In the genomic region with DNA sequence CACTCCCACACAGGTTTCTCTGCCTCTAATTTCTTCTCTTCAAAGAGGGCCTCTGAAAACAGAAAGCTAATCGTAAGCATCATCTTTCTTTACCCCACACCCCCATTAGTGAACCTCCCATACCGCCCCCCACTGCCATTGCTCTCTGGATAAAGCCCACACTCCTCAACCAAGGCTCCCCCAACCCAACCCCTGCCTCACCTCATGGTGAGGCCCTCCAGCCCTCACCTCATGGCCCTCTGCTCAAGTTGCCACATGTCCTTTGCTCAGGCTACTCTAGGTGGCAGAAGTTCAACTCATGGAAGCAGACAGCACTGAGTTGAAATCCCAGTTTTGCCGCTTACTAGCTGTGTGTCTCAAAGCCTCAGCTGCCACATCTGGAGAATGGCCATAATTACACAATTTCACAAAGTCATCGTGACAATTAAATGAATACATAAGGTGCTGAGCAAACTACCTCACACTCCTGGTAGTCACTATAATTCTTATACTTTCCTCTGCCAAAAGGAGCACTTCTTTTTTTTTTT, we compare ENCODE assay signal across 14 cellular contexts. TPM values are rescaled to one million over a fixed set of nuclear protein-coding genes. Genes with fewer than 3 reads are reported as not detected.
DNase-seq lines count a peak whose midpoint lies in the region; TF ChIP-seq lines count a peak whose summit lies in the region.
"Had no signal": no experiment of that assay in that cellular context is flagged by ENCODE, and none has a peak within 500 bp of the region (broad histone marks: within the 10 kb centered on the region; RNA-seq: fewer than 3 reads in every experiment).

No MANE protein-coding gene starts in this region.

- H3K9me3 Mint-ChIP-seq in activated CD4-positive, alpha-beta T cell treated with anti-CD3 and anti-CD28 coated beads, Interleukin-2, amount 10 ng/mL, durations not matched to agents 24 days and 14 days, result no peaks in the 10 kb centered on the region

- POLR2A ChIA-PET in PC-9 (lab: Charles Lee; ENCODE audit: unreplicated experiment), result no interaction called here

- no peaks in the 10 kb centered on the region for H3K36me3 ChIP-seq in OCI-LY1 (ENCODE audit: insufficient read depth, low read length)
- H3K36me3 ChIP-seq in PC-9 (ENCODE audit: low read depth), result no peaks in the 10 kb centered on the region

- H3K9me3 ChIP-seq in OCI-LY1 (ENCODE audit: low read length) (no peaks in the 10 kb centered on the region), PC-9 (ENCODE audit: insufficient read depth, low read depth) (no peaks in the 10 kb centered on the region)

- peak overlapping the region; percentile 22; the same call in 1 of the 2 replicates for H3K9ac ChIP-seq in OCI-LY1 (ENCODE audit: low read length)

- H3K4me1 ChIP-seq in OCI-LY1 (ENCODE audit: insufficient read depth, low read length, severe bottlenecking) (peaks cover 33% of the 10 kb centered on the region), PC-9 (replicated peaks; ENCODE audit: insufficient read depth) (no peaks in the 10 kb centered on the region)

- no peaks in the 10 kb centered on the region for H3K36me3 Mint-ChIP-seq in activated CD4-positive, alpha-beta T cell treated with anti-CD3 and anti-CD28 coated beads, Interleukin-2, amount 10 ng/mL, durations not matched to agents 24 days and 14 days (ENCODE audit: low read depth)

- peak overlapping the region; percentile 32 for H3K27ac Mint-ChIP-seq in activated CD4-positive, alpha-beta T cell treated with anti-CD3 and anti-CD28 coated beads, Interleukin-2, amount 10 ng/mL, durations not matched to agents 24 days and 14 days

- CTCF ChIA-PET in PC-9 (lab: Charles Lee), result no interaction called here

- H2AFZ ChIP-seq in OCI-LY1 (ENCODE audit: low read length) (no peak overlapping the region), PC-9 (no peak overlapping the region)

- H4K20me1 ChIP-seq in OCI-LY1 (ENCODE audit: insufficient read depth, low read length) (no peaks in the 10 kb centered on the region), PC-9 (ENCODE audit: insufficient read depth) (no peaks in the 10 kb centered on the region)

- H3K79me2 ChIP-seq in OCI-LY1 (ENCODE audit: insufficient read depth, low read length) (no peaks in the 10 kb centered on the region), PC-9 (ENCODE audit: low read depth) (no peaks in the 10 kb centered on the region)

- peaks cover 2% of the 10 kb centered on the region for H3K27me3 Mint-ChIP-seq in activated CD4-positive, alpha-beta T cell treated with anti-CD3 and anti-CD28 coated beads, Interleukin-2, amount 10 ng/mL, durations not matched to agents 24 days and 14 days

- peaks cover 7% of the 10 kb centered on the region for H3K4me1 Mint-ChIP-seq in activated CD4-positive, alpha-beta T cell treated with anti-CD3 and anti-CD28 coated beads, Interleukin-2, amount 10 ng/mL, durations not matched to agents 24 days and 14 days

- TF ChIP-seq CTCF in OCI-LY1 (IDR thresholded peaks at IDR 0.05; ENCODE audit: low read length) (peak; percentile 57), epithelial cell of proximal tubule (conservative IDR thresholded peaks at IDR 0.05; ENCODE audit: low read depth, low read length) (peak; percentile 26), PC-9 (conservative IDR thresholded peaks at IDR 0.05) (no peak)

- H3K4me3 ChIP-seq in OCI-LY1 (ENCODE audit: low read depth, low read length, poor library complexity, severe bottlenecking) (no peak overlapping the region), epithelial cell of proximal tubule (ENCODE audit: low read depth, low read length) (no peak overlapping the region), skin epidermis (no peak overlapping the region), PC-9 (no peak overlapping the region)

- DNase-seq in activated CD4-positive, alpha-beta T cell treated with anti-CD3 and anti-CD28 coated beads, Interleukin-2, amount 10 ng/mL, durations not matched to agents 24 days and 14 days, result no peak
- DNase-seq in activated CD4-positive, alpha-beta T cell treated with anti-CD3 and anti-CD28 coated beads, Interleukin-2, amount 50 U/mL, for 48 hours, result no peak
- no peak for DNase-seq in epithelial cell of proximal tubule (ENCODE audit: low read depth)
- no peak for DNase-seq in caudate nucleus (lab: John Stamatoyannopoulos, UW)
- no peak for DNase-seq in inferior parietal cortex (ENCODE audit: extremely low spot score)
- no peak for DNase-seq in PC-9
- DNase-seq: activated CD8-positive, alpha-beta memory T cell treated with anti-CD3 and anti-CD28 coated beads for 24 hours; amniotic stem cell; kidney; NCI-H2227 treated with DMSO at 0.1 percent for 48 hours; occipital lobe; stimulated activated CD4-positive, alpha-beta T cell treated with anti-CD3 and anti-CD28 coated beads, Interleukin-2, amount 100 ng/mL, for 24 hours had no signal

- no peaks in the 10 kb centered on the region for H3F3A ChIP-seq in OCI-LY1 (ENCODE audit: insufficient read depth, low read length)
- H3F3A ChIP-seq in PC-9 (ENCODE audit: insufficient read depth, low read depth), result no peaks in the 10 kb centered on the region

- H3K9me2 ChIP-seq in OCI-LY1 (ENCODE audit: low read depth, low read length), result no peaks in the 10 kb centered on the region
- no peaks in the 10 kb centered on the region for H3K9me2 ChIP-seq in PC-9 (ENCODE audit: insufficient read depth)

- H3K4me2 ChIP-seq in OCI-LY1 (ENCODE audit: low read length) (no peak overlapping the region), PC-9 (no peak overlapping the region)

- no TSS peak for BruUV-seq in PC-9 (replicated peaks; lab: Mats Ljungman, UMichigan)

- no peak overlapping the region for H3K4me3 Mint-ChIP-seq in activated CD4-positive, alpha-beta T cell treated with anti-CD3 and anti-CD28 coated beads, Interleukin-2, amount 10 ng/mL, durations not matched to agents 24 days and 14 days

- intact Hi-C loops in activated CD4-positive, alpha-beta T cell treated with anti-CD3 and anti-CD28 coated beads, Interleukin-2, amount 10 ng/mL, durations not matched to agents 24 days and 14 days (cut with micrococcal nuclease), result no loop called here
- intact Hi-C loops in PC-9 (cut with micrococcal nuclease; ENCODE audit: unreplicated experiment), result no loop called here

- H3K27me3 ChIP-seq in OCI-LY1 (ENCODE audit: insufficient read depth, low read length), result no peaks in the 10 kb centered on the region
- H3K27me3 ChIP-seq in PC-9 (ENCODE audit: insufficient read depth, low read depth), result no peaks in the 10 kb centered on the region

- H3K27ac ChIP-seq in OCI-LY1 (ENCODE audit: low read depth, low read length, poor library complexity, severe bottlenecking) (peak overlapping the region; percentile 60), skin epidermis (peak overlapping the region in 12 of 21 experiments; percentile 9 to 74 (median 38)), caudate nucleus (ENCODE audit: low read depth, low read length) (no peak overlapping the region), PC-9 (no peak overlapping the region)

RNA-seq across cellular contexts. Expression of gene WASF2, which starts 18.2 kb away (rescaled TPM):
- 109 TPM in 2 replicates for total RNA-seq in activated CD4-positive, alpha-beta T cell treated with anti-CD3 and anti-CD28 coated beads, Interleukin-2, amount 10 ng/mL, durations not matched to agents 24 days and 14 days
- 21.4 and 27.9 TPM in 2 replicates for total RNA-seq in epithelial cell of proximal tubule
- 96.5 and 134 TPM in 2 replicates for total RNA-seq in PC-9 (2021)

Comparison
In these comparisons a context has a peak if more than half of its experiments do, and no peak if none do; other contexts are left out.
1. H3K27ac ChIP-seq: peak in OCI-LY1 (single experiment) and skin epidermis (12 of 21); none in caudate nucleus (single experiment) and PC-9 (single experiment).